Comparison of ENCODE assay signal across 3 cellular contexts in genomic region chr9:133354766-133355165, GRCh38.
TF ChIP-seq lines count a peak whose summit lies in the region.

No MANE protein-coding gene starts in this region.

TF ChIP-seq in SK-N-SH, 30 proteins besides CTCF, POLR2A, EP300 and RAD21:
- no peak for TF ChIP-seq GABPA (IDR thresholded peaks at IDR 0.05; ENCODE audit: low read depth)

TF ChIP-seq in SK-N-SH treated with all-trans-retinoic acid at 6 μM for 48 hours, 23 proteins besides CTCF, POLR2A, EP300 and RAD21:
- TF ChIP-seq, protein P1, sequence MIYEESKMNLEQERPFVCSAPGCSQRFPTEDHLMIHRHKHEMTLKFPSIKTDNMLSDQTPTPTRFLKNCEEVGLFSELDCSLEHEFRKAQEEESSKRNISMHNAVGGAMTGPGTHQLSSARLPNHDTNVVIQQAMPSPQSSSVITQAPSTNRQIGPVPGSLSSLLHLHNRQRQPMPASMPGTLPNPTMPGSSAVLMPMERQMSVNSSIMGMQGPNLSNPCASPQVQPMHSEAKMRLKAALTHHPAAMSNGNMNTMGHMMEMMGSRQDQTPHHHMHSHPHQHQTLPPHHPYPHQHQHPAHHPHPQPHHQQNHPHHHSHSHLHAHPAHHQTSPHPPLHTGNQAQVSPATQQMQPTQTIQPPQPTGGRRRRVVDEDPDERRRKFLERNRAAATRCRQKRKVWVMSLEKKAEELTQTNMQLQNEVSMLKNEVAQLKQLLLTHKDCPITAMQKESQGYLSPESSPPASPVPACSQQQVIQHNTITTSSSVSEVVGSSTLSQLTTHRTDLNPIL (CRISPR knock-in tag; IDR thresholded peaks at IDR 0.05; ENCODE audit: low read depth): no peak
- TF ChIP-seq TOX (CRISPR knock-in tag; IDR thresholded peaks at IDR 0.05; ENCODE audit: borderline replicate concordance) (no peak), CSDC2 (CRISPR knock-in tag; IDR thresholded peaks at IDR 0.05) (no peak), ZFP30 (CRISPR knock-in tag; IDR thresholded peaks at IDR 0.05) (no peak), ZFP3 (CRISPR knock-in tag; IDR thresholded peaks at IDR 0.05) (no peak), ISL1 (CRISPR knock-in tag; IDR thresholded peaks at IDR 0.05) (no peak), ARNTL (CRISPR knock-in tag; IDR thresholded peaks at IDR 0.05; ENCODE audit: borderline replicate concordance, low read depth) (no peak), TCF4 (CRISPR knock-in tag; IDR thresholded peaks at IDR 0.05; ENCODE audit: borderline replicate concordance) (no peak), TSHZ2 (CRISPR knock-in tag; IDR thresholded peaks at IDR 0.05) (no peak), GLIS3 (CRISPR knock-in tag; IDR thresholded peaks at IDR 0.05) (no peak), ESRRG (CRISPR knock-in tag; IDR thresholded peaks at IDR 0.05) (no peak), PPARA (CRISPR knock-in tag; IDR thresholded peaks at IDR 0.05; ENCODE audit: borderline replicate concordance) (no peak), BACH2 (CRISPR knock-in tag; IDR thresholded peaks at IDR 0.05; ENCODE audit: borderline replicate concordance) (no peak), OSR1 (CRISPR knock-in tag; IDR thresholded peaks at IDR 0.05) (no peak), RARB (CRISPR knock-in tag; IDR thresholded peaks at IDR 0.05) (no peak), ZNF565 (CRISPR knock-in tag; conservative IDR thresholded peaks at IDR 0.05; ENCODE audit: low read depth) (no peak), SNAI2 (CRISPR knock-in tag; IDR thresholded peaks at IDR 0.05) (no peak)
- TF ChIP-seq, protein P2, sequence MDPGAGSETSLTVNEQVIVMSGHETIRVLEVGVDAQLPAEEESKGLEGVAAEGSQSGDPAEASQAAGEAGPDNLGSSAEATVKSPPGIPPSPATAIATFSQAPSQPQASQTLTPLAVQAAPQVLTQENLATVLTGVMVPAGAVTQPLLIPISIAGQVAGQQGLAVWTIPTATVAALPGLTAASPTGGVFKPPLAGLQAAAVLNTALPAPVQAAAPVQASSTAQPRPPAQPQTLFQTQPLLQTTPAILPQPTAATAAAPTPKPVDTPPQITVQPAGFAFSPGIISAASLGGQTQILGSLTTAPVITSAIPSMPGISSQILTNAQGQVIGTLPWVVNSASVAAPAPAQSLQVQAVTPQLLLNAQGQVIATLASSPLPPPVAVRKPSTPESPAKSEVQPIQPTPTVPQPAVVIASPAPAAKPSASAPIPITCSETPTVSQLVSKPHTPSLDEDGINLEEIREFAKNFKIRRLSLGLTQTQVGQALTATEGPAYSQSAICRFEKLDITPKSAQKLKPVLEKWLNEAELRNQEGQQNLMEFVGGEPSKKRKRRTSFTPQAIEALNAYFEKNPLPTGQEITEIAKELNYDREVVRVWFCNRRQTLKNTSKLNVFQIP (CRISPR knock-in tag; IDR thresholded peaks at IDR 0.05; ENCODE audit: borderline replicate concordance, low read depth): no peak
- TF ChIP-seq, protein P3, sequence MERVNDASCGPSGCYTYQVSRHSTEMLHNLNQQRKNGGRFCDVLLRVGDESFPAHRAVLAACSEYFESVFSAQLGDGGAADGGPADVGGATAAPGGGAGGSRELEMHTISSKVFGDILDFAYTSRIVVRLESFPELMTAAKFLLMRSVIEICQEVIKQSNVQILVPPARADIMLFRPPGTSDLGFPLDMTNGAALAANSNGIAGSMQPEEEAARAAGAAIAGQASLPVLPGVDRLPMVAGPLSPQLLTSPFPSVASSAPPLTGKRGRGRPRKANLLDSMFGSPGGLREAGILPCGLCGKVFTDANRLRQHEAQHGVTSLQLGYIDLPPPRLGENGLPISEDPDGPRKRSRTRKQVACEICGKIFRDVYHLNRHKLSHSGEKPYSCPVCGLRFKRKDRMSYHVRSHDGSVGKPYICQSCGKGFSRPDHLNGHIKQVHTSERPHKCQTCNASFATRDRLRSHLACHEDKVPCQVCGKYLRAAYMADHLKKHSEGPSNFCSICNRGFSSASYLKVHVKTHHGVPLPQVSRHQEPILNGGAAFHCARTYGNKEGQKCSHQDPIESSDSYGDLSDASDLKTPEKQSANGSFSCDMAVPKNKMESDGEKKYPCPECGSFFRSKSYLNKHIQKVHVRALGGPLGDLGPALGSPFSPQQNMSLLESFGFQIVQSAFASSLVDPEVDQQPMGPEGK (CRISPR knock-in tag; IDR thresholded peaks at IDR 0.05; ENCODE audit: borderline replicate concordance): no peak
TF ChIP-seq in SK-N-SH treated with all-trans-retinoic acid at 6 μM for 48 hours: peak in this region for 0.

TF ChIP-seq in neural cell, 6 proteins besides CTCF, POLR2A, EP300 and RAD21:
- TF ChIP-seq MXI1 (conservative IDR thresholded peaks at IDR 0.05; ENCODE audit: poor library complexity, severe bottlenecking) (no peak), EZH2 (IDR thresholded peaks at IDR 0.05; ENCODE audit: borderline replicate concordance, insufficient read depth, low read length, poor library complexity, severe bottlenecking) (no peak), POLR2AphosphoS5 (IDR thresholded peaks at IDR 0.05) (no peak), SMC3 (conservative IDR thresholded peaks at IDR 0.05; ENCODE audit: poor library complexity) (no peak), TAF1 (IDR thresholded peaks at IDR 0.05; ENCODE audit: low read depth) (no peak)
- TF ChIP-seq, protein P4, sequence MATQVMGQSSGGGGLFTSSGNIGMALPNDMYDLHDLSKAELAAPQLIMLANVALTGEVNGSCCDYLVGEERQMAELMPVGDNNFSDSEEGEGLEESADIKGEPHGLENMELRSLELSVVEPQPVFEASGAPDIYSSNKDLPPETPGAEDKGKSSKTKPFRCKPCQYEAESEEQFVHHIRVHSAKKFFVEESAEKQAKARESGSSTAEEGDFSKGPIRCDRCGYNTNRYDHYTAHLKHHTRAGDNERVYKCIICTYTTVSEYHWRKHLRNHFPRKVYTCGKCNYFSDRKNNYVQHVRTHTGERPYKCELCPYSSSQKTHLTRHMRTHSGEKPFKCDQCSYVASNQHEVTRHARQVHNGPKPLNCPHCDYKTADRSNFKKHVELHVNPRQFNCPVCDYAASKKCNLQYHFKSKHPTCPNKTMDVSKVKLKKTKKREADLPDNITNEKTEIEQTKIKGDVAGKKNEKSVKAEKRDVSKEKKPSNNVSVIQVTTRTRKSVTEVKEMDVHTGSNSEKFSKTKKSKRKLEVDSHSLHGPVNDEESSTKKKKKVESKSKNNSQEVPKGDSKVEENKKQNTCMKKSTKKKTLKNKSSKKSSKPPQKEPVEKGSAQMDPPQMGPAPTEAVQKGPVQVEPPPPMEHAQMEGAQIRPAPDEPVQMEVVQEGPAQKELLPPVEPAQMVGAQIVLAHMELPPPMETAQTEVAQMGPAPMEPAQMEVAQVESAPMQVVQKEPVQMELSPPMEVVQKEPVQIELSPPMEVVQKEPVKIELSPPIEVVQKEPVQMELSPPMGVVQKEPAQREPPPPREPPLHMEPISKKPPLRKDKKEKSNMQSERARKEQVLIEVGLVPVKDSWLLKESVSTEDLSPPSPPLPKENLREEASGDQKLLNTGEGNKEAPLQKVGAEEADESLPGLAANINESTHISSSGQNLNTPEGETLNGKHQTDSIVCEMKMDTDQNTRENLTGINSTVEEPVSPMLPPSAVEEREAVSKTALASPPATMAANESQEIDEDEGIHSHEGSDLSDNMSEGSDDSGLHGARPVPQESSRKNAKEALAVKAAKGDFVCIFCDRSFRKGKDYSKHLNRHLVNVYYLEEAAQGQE (IDR thresholded peaks at IDR 0.05; ENCODE audit: borderline replicate concordance): no peak
